In the genomic region with DNA sequence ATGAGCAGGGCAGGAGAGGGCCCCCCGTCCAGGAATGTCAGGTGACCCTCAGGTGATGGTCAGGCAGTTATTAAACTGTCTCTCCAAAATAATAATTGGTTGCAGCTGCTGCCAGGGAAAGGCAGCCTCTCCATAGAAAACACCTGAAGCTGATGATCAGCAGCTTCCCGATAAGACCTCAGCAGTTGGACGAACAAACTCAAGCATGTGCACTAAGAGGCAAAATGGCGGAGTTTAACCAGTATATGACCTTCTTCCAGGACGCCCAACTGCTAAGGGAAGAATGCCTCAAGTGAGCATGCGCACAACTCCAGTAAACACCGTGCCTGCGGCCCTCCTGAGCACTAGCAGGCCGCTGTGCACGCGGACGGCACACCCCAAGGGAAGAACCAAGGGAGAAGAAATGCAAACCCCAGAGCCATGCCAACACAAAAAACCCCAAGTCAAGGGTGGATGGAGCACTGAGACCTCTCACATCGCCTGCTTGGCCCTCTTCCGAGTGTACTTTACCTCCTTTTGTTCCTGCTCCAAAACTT, we compare ENCODE assay signal across 24 cellular contexts. TPM values are rescaled to one million over a fixed set of nuclear protein-coding genes. Genes with fewer than 3 reads are reported as not detected.
"Had no signal": no experiment of that assay in that cellular context is flagged by ENCODE, and none has a peak within 500 bp of the region (broad histone marks: within the 10 kb centered on the region; RNA-seq: fewer than 3 reads in every experiment).

No MANE protein-coding gene starts in this region.

- H3K4me1 ChIP-seq: SJSA1 had no signal

- ATAC-seq: Right ventricle myocardium inferior had no signal

- H3K4me3 ChIP-seq: SJSA1, SK-N-MC had no signal

- H3K27ac Mint-ChIP-seq: IgD-negative memory B cell had no signal

- H3K36me3 ChIP-seq: SJSA1 had no signal

- DNase-seq: KBM-7, MV-4-11, NCI-H1092, NCI-H1105 treated with DMSO at 0.1 percent for 48 hours, NCI-H1417 treated with DMSO at 0.1 percent for 48 hours, NCI-H1694, NCI-H1930, NCI-H2081 treated with DMSO at 0.1 percent for 48 hours, NCI-H2171 treated with DMSO at 0.1 percent for 48 hours, NCI-H226, NCI-H446, NCI-H510A, NCI-H524 treated with DMSO at 0.1 percent for 48 hours, NCI-H69, NCI-H774, SIG-M5 had no signal

- H3K27ac ChIP-seq: HL-60, SJSA1, SK-N-MC had no signal

- H3K4me3 Mint-ChIP-seq: IgD-negative memory B cell had no signal

- FAIRE-seq: HTR-8/SVneo, RCC 7860 had no signal

- H3K9me3 ChIP-seq: SJSA1 had no signal

- H3K36me3 Mint-ChIP-seq: IgD-negative memory B cell had no signal

RNA-seq across cellular contexts. Expression of a gene that starts 38.9 kb away (rescaled TPM):
- total RNA-seq: SJSA1; T-helper 2 cell treated with Interferon-gamma antibody and Interleukin-4, amounts not matched to agents 100 ng/mL and 5 ng/mL, for 36 hours had no signal
- polyA plus RNA-seq: IgD-negative memory B cell had no signal
